15 cellular contexts compared by ENCODE assay signal in the genomic region with DNA sequence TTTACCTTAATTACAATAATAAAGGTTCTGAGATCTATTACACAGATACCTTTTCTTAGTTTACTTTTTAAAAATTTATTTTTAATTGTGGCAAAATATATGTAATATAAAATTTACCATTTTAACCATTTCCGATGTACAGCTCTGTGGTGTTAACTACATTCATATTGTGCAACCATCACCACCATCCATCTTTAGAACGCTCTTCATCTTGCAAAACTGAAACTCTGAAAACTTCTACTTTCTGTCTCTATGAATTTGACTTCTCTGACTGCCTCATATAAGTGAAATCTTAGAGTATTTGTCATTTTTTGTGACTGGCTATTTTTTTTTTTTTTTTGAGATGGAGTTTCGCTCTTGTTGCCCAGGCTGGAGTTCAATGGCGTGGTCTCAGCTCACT. TPM values are rescaled to one million over a fixed set of nuclear protein-coding genes. Genes with fewer than 3 reads are reported as not detected.
DNase-seq lines count a peak whose midpoint lies in the region; ATAC-seq and TF ChIP-seq lines count a peak whose summit lies in the region.
"Had no signal": no experiment of that assay in that cellular context is flagged by ENCODE, and none has a peak within 500 bp of the region (broad histone marks: within the 10 kb centered on the region; RNA-seq: fewer than 3 reads in every experiment).

No MANE protein-coding gene starts in this region.

- no peaks in the 10 kb centered on the region for H3K9me3 Mint-ChIP-seq in neural progenitor cell
- H3K9me3 Mint-ChIP-seq: activated CD8-positive, alpha-beta T cell treated with anti-CD3 and anti-CD28 coated beads for 36 hours had no signal

- H3K27ac Mint-ChIP-seq in neural progenitor cell: peak overlapping the region; percentile 1
- H3K27ac Mint-ChIP-seq: activated CD8-positive, alpha-beta T cell treated with anti-CD3 and anti-CD28 coated beads for 36 hours had no signal

- no peak for TF ChIP-seq CTCF in neural progenitor cell (IDR thresholded peaks at IDR 0.05)
- TF ChIP-seq CTCF in omental fat pad (IDR thresholded peaks at IDR 0.05): no peak

- ATAC-seq in GM18867 (IDR thresholded peaks at IDR 0.05; ENCODE audit: unreplicated experiment) (peak; percentile 84), HG03432 (IDR thresholded peaks at IDR 0.05; ENCODE audit: unreplicated experiment) (peak; percentile 52), HG03378 (IDR thresholded peaks at IDR 0.05; ENCODE audit: unreplicated experiment) (no peak), omental fat pad (ENCODE audit: low FRiP score) (no peak)
- ATAC-seq: activated CD8-positive, alpha-beta T cell treated with anti-CD3 and anti-CD28 coated beads for 36 hours had no signal

- peaks cover 9% of the 10 kb centered on the region for H3K79me2 ChIP-seq in neural progenitor cell (ENCODE audit: low read depth)

- H3K4me1 Mint-ChIP-seq in neural progenitor cell: peaks cover 54% of the 10 kb centered on the region

- no peaks in the 10 kb centered on the region for H3K36me3 Mint-ChIP-seq in neural progenitor cell

- peaks cover 54% of the 10 kb centered on the region for H3K4me1 ChIP-seq in SJSA1 (replicated peaks)
- peaks cover 28% of the 10 kb centered on the region for H3K4me1 ChIP-seq in neural progenitor cell
- H3K4me1 ChIP-seq: BE2C had no signal

- peaks cover 20% of the 10 kb centered on the region for H3F3A ChIP-seq in neural progenitor cell (ENCODE audit: low read depth)

- no peak overlapping the region for H3K9ac ChIP-seq in neural progenitor cell

- no peaks in the 10 kb centered on the region for H3K36me3 ChIP-seq in SJSA1
- no peaks in the 10 kb centered on the region for H3K36me3 ChIP-seq in neural progenitor cell
- H3K36me3 ChIP-seq: BE2C had no signal

- H3K4me2 ChIP-seq in neural progenitor cell: no peak overlapping the region

- H3K4me3 Mint-ChIP-seq in neural progenitor cell: no peak overlapping the region
- H3K4me3 Mint-ChIP-seq: activated CD8-positive, alpha-beta T cell treated with anti-CD3 and anti-CD28 coated beads for 36 hours had no signal

- H3K27me3 Mint-ChIP-seq in neural progenitor cell (ENCODE audit: insufficient read depth, low read depth): no peaks in the 10 kb centered on the region
- H3K27me3 Mint-ChIP-seq: activated CD8-positive, alpha-beta T cell treated with anti-CD3 and anti-CD28 coated beads for 36 hours had no signal

- no peaks in the 10 kb centered on the region for H3K9me3 ChIP-seq in SJSA1 (replicated peaks)
- no peaks in the 10 kb centered on the region for H3K9me3 ChIP-seq in neural progenitor cell (ENCODE audit: low read depth)
- H3K9me3 ChIP-seq: BE2C had no signal

- H4K20me1 ChIP-seq in neural progenitor cell (ENCODE audit: low read depth): no peaks in the 10 kb centered on the region

- H3K27me3 ChIP-seq in SJSA1 (replicated peaks) (no peaks in the 10 kb centered on the region), neural progenitor cell (no peaks in the 10 kb centered on the region)
- H3K27me3 ChIP-seq: BE2C had no signal

- DNase-seq in SJSA1 (ENCODE audit: low read depth in 1 of 2, low spot score in 2 of 2): no peak
- DNase-seq in neural progenitor cell (ENCODE audit: low spot score): no peak
- no peak for DNase-seq in hypothalamus (lab: John Stamatoyannopoulos, UW)
- no peak for DNase-seq in omental fat pad (ENCODE audit: low spot score)
- DNase-seq in stimulated activated CD4-positive, alpha-beta T cell treated with anti-CD3 and anti-CD28 coated beads, Interleukin-4, amount 100 ng/mL, for 4 hours: no peak
- DNase-seq: activated CD8-positive, alpha-beta T cell treated with anti-CD3 and anti-CD28 coated beads for 36 hours; cerebellar nuclear complex; NCI-H1417 treated with DMSO at 0.1 percent for 48 hours had no signal

- H3K27ac ChIP-seq in SJSA1 (peak overlapping the region; percentile 90), neural progenitor cell (no peak overlapping the region)

- H2AFZ ChIP-seq in neural progenitor cell (replicated peaks): no peak overlapping the region

- H3K4me3 ChIP-seq in SJSA1 (no peak overlapping the region), neural progenitor cell (no peak overlapping the region)
- H3K4me3 ChIP-seq: K562, lung had no signal

RNA-seq across cellular contexts. Expression of gene WWC1, which starts 26.8 kb away (rescaled TPM):
- total RNA-seq in SJSA1 (2014; rRNA removed; shearing (Covaris generic)): 13.2 and 21.3 TPM in 2 replicates
- total RNA-seq in neural progenitor cell (ENCODE audit: low replicate concordance): 6.3 and 6.7 TPM in 2 replicates
- 10 to 100 TPM in 3 of 4 donors, under 1 TPM in 1; 0.63 to 92.6 (median 21.0) TPM for total RNA-seq in omental fat pad
- total RNA-seq: OCI-LY7 had no signal

Comparison
In these comparisons a context has a peak if more than half of its experiments do, and no peak if none do; other contexts are left out.
1. ATAC-seq: peak in GM18867 (single experiment) and HG03432 (single experiment); none in HG03378 (single experiment) and omental fat pad (single experiment).